ENCODE assay signal across 24 cellular contexts in genomic region chr6:39197521-39198500, GRCh38. TPM values are rescaled to one million over a fixed set of nuclear protein-coding genes. Genes with fewer than 3 reads are reported as not detected.
DNase-seq lines count a peak whose midpoint lies in the region; ATAC-seq and TF ChIP-seq lines count a peak whose summit lies in the region.
"Had no signal": no experiment of that assay in that cellular context is flagged by ENCODE, and none has a peak within 500 bp of the region (broad histone marks: within the 10 kb centered on the region; RNA-seq: fewer than 3 reads in every experiment).

No MANE protein-coding gene starts in this region.

- no peaks in the 10 kb centered on the region for H3K9me3 ChIP-seq in mucosa of descending colon
- H3K9me3 ChIP-seq in gastroesophageal sphincter: no peaks in the 10 kb centered on the region
- H3K9me3 ChIP-seq: prostate gland had no signal

- no TSS peak for BruUV-seq in Calu3 (replicated peaks; lab: Mats Ljungman, UMichigan)

- TF ChIP-seq POLR2A in gastroesophageal sphincter (IDR thresholded peaks at IDR 0.05): no peak

- intact Hi-C loops in Calu3 (cut with micrococcal nuclease; ENCODE audit: unreplicated experiment): no loop called here
- intact Hi-C loops in mucosa of descending colon (cut with DNase I, micrococcal nuclease): no loop called here

- H3K4me1 ChIP-seq in mucosa of descending colon (ENCODE audit: low read depth): peaks cover 27% of the 10 kb centered on the region
- H3K4me1 ChIP-seq in gastroesophageal sphincter: peaks cover 0 to 5% (median 0%) of the 10 kb centered on the region in 3 donors
- H3K4me1 ChIP-seq: prostate gland had no signal

- H3K4me1 Mint-ChIP-seq in Calu3 (ENCODE audit: low read depth, unreplicated experiment) (peaks cover 73% of the 10 kb centered on the region), WTC11 (peaks cover 32% of the 10 kb centered on the region)

- peaks cover 3% of the 10 kb centered on the region for H3K36me3 ChIP-seq in mucosa of descending colon (ENCODE audit: low read depth)
- no peaks in the 10 kb centered on the region for H3K36me3 ChIP-seq in gastroesophageal sphincter
- H3K36me3 ChIP-seq: prostate gland had no signal

- no peak for TF ChIP-seq EP300 in gastroesophageal sphincter (IDR thresholded peaks at IDR 0.05)

- POLR2A ChIA-PET in WTC11 (lab: Charles Lee): interaction anchor here (0.6 kb wide), 1 partner anchor 142 kb away, joined by 3 read pairs; no protein-coding TSS in a partner anchor

- H3K36me3 Mint-ChIP-seq in Calu3 (ENCODE audit: insufficient read depth, unreplicated experiment) (peaks cover 73% of the 10 kb centered on the region), WTC11 (peaks cover 45% of the 10 kb centered on the region)
- H3K36me3 Mint-ChIP-seq: naive thymus-derived CD8-positive, alpha-beta T cell had no signal

- H3K27ac ChIP-seq in gastroesophageal sphincter: no peak overlapping the region
- H3K27ac ChIP-seq: epithelial cell of prostate, prostate gland, skin epidermis had no signal

- ATAC-seq in WTC11: no peak
- peak; percentile 64 for ATAC-seq in mucosa of descending colon
- ATAC-seq in HG02798 (IDR thresholded peaks at IDR 0.05; ENCODE audit: poor library complexity, unreplicated experiment): no peak
- ATAC-seq in gastroesophageal sphincter: no peak
- no peak for ATAC-seq in HG03460 (IDR thresholded peaks at IDR 0.05; ENCODE audit: unreplicated experiment)
- no peak for ATAC-seq in GM21723 (IDR thresholded peaks at IDR 0.05; ENCODE audit: unreplicated experiment)
- ATAC-seq: naive thymus-derived CD8-positive, alpha-beta T cell had no signal

- peaks cover 10% of the 10 kb centered on the region for H3K27me3 ChIP-seq in gastroesophageal sphincter

- H3K9me3 Mint-ChIP-seq in Calu3 (ENCODE audit: low read depth, unreplicated experiment) (no peaks in the 10 kb centered on the region), WTC11 (no peaks in the 10 kb centered on the region)
- H3K9me3 Mint-ChIP-seq: activated CD4-positive, alpha-beta T cell treated with anti-CD3 and anti-CD28 coated beads, Interleukin-2, amount 10 ng/mL, durations not matched to agents 24 days and 14 days; activated naive CD4-positive, alpha-beta T cell treated with anti-CD3 and anti-CD28 coated beads for 36 hours; naive thymus-derived CD8-positive, alpha-beta T cell had no signal

- H3K27me3 Mint-ChIP-seq in Calu3 (ENCODE audit: unreplicated experiment): no peaks in the 10 kb centered on the region
- no peaks in the 10 kb centered on the region; the same call in 1 of the 2 replicates for H3K27me3 Mint-ChIP-seq in WTC11 (ENCODE audit: low read depth)
- H3K27me3 Mint-ChIP-seq: activated CD4-positive, alpha-beta T cell treated with anti-CD3 and anti-CD28 coated beads, Interleukin-2, amount 10 ng/mL, durations not matched to agents 24 days and 14 days had no signal

- 87% methylated on average over 4 of the region's 4 CpGs; no CpG with 5 or more reads in 1 of the 2 donors for WGBS in gastroesophageal sphincter (ENCODE audit: low coverage in 1 of 2), 2 donors

- CTCF ChIA-PET in Calu3 (lab: Charles Lee) (interaction anchor here (0.5 to 2.6 kb wide), 16 partner anchors 8 to 109 kb away, joined by 3 to 15 read pairs (median 4); no protein-coding TSS in a partner anchor), WTC11 (lab: Charles Lee) (interaction anchor here (2.2 to 10.7 kb wide), 2 partner anchors 7 to 105 kb away, joined by 12 to 122 read pairs; no protein-coding TSS in a partner anchor)

- H3K4me3 Mint-ChIP-seq in Calu3 (ENCODE audit: low read depth, unreplicated experiment) (peak overlapping the region; percentile 43), WTC11 (no peak overlapping the region)
- H3K4me3 Mint-ChIP-seq: activated CD4-positive, alpha-beta T cell treated with anti-CD3 and anti-CD28 coated beads, Interleukin-2, amount 10 ng/mL, durations not matched to agents 24 days and 14 days; activated naive CD4-positive, alpha-beta T cell treated with anti-CD3 and anti-CD28 coated beads for 36 hours had no signal

- TF ChIP-seq CTCF in Calu3 (IDR thresholded peaks at IDR 0.05; ENCODE audit: unreplicated experiment): no peak
- no peak for TF ChIP-seq CTCF in LNCaP clone FGC (IDR thresholded peaks at IDR 0.05; ENCODE audit: control insufficient read depth, extremely low read depth, insufficient read depth)
- TF ChIP-seq CTCF in WTC11 (IDR thresholded peaks at IDR 0.05): no peak
- no peak for TF ChIP-seq CTCF in mucosa of descending colon (IDR thresholded peaks at IDR 0.05)
- TF ChIP-seq CTCF in gastroesophageal sphincter (IDR thresholded peaks at IDR 0.05): no peak

- DNase-seq in Calu3: peak; percentile 61
- DNase-seq in LNCaP clone FGC (ENCODE audit: low read depth): peak; percentile 19
- DNase-seq in WTC11 (ENCODE audit: low spot score): no peak
- peak in 1 of 3 donors; percentile 55 for DNase-seq in mucosa of descending colon
- DNase-seq: activated CD4-positive, alpha-beta T cell treated with anti-CD3 and anti-CD28 coated beads, Interleukin-2, amount 10 ng/mL, durations not matched to agents 24 days and 14 days; activated CD8-positive, alpha-beta memory T cell treated with anti-CD3 and anti-CD28 coated beads, Interleukin-2, amount 50 U/mL, for 48 hours; activated naive CD4-positive, alpha-beta T cell treated with anti-CD3 and anti-CD28 coated beads for 36 hours; cortex of kidney; HCEC 1CT; naive thymus-derived CD8-positive, alpha-beta T cell; NCI-H1694; NCI-H226; NK-92 treated with Interleukin-12 subunit alpha and Interleukin-12 subunit beta, amount 100 ng/mL, for 24 hours; SHP77; stimulated activated CD4-positive, alpha-beta T cell treated with anti-CD3 and anti-CD28 coated beads, Interleukin-4, amount 100 ng/mL, for 4 hours; stimulated activated CD8-positive, alpha-beta memory T cell treated with anti-CD3 and anti-CD28 coated beads, Interleukin-4, amount 100 ng/mL, for 48 hours had no signal

- no peak overlapping the region for H3K4me3 ChIP-seq in LNCaP clone FGC (ENCODE audit: low read depth, low read length)
- H3K4me3 ChIP-seq in mucosa of descending colon: no peak overlapping the region
- H3K4me3 ChIP-seq in gastroesophageal sphincter: no peak overlapping the region
- H3K4me3 ChIP-seq: prostate gland, skin epidermis had no signal

- H3K27ac Mint-ChIP-seq in Calu3 (ENCODE audit: unreplicated experiment): peak overlapping the region; percentile 52
- H3K27ac Mint-ChIP-seq in WTC11: peak overlapping the region; percentile 37; the same call in 1 of the 2 replicates
- H3K27ac Mint-ChIP-seq: activated naive CD4-positive, alpha-beta T cell treated with anti-CD3 and anti-CD28 coated beads for 36 hours; naive thymus-derived CD8-positive, alpha-beta T cell had no signal

TF ChIP-seq in WTC11, 78 proteins besides CTCF, POLR2A, EP300 and RAD21 (continues in another document):
- TF ChIP-seq CREM (CRISPR knock-in tag; IDR thresholded peaks at IDR 0.05): no peak
- no peak for TF ChIP-seq ZNF512 (CRISPR knock-in tag; IDR thresholded peaks at IDR 0.05; ENCODE audit: borderline replicate concordance)
- no peak for TF ChIP-seq NR2C2 (CRISPR knock-in tag; IDR thresholded peaks at IDR 0.05)
- TF ChIP-seq ELF4 (CRISPR knock-in tag; IDR thresholded peaks at IDR 0.05; ENCODE audit: low read depth): no peak
- TF ChIP-seq EMX1 (CRISPR knock-in tag; IDR thresholded peaks at IDR 0.05): no peak
- TF ChIP-seq JUN (CRISPR knock-in tag; IDR thresholded peaks at IDR 0.05): no peak
- no peak for TF ChIP-seq ZNF532 (CRISPR knock-in tag; IDR thresholded peaks at IDR 0.05; ENCODE audit: borderline replicate concordance)

RNA-seq across cellular contexts. Expression of gene KCNK5, which starts 31.5 kb away (rescaled TPM):
- 62.4 and 77.5 TPM in 2 replicates for total RNA-seq in Calu3 (2022)
- total RNA-seq in WTC11 (2021): 31.7 to 41.8 TPM (median 34.3 TPM) in 3 replicates
- 10 to 100 TPM; 33.6 to 69.8 (median 42.7) TPM for total RNA-seq in mucosa of descending colon
- total RNA-seq in gastroesophageal sphincter: 10 to 100 TPM in 1 of 4 donors, 1 to 10 TPM in 3; 7.3 to 11.5 (median 8.0) TPM
- total RNA-seq: LHCN-M2 had no signal
